ENCODE assay signal across 30 cellular contexts in the genomic region with DNA sequence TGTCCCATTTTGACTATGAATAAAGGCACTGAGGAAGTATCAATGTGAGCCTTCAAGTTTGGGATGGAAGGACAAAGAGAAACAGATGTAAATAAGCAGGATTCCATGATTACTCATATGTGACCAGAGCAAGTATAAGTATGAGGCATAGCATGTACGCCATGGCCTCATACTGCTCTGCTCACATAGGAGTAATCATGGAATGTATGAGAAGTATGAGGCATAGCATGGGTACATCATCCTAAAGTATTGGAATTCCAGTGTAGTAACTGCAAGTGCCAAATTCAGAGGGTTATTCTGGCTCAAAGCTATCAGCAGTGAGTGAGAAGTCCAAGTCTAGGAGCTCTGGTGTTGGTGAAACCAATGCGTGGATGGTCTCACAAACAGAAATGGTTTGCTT.
"Had no signal": no experiment of that assay in that cellular context is flagged by ENCODE, and none has a peak within 500 bp of the region (broad histone marks: within the 10 kb centered on the region; RNA-seq: fewer than 3 reads in every experiment).

No MANE protein-coding gene starts in this region.

- H3K36me3 Mint-ChIP-seq: naive thymus-derived CD4-positive, alpha-beta T cell; natural killer cell; neural progenitor cell; stimulated activated memory B cell treated with anti-CD40 and anti-IgM and Interleukin-4, amounts not matched to agents 10 μg/mL and 1 μg/mL and 100 μg/mL, for 72 hours; type B pancreatic cell had no signal

- H3K27me3 Mint-ChIP-seq: progenitor cell of endocrine pancreas; stimulated activated memory B cell treated with anti-CD40 and anti-IgM and Interleukin-4, amounts not matched to agents 10 μg/mL and 1 μg/mL and 100 μg/mL, for 72 hours; stimulated activated naive CD8-positive, alpha-beta T cell treated with anti-CD3 and anti-CD28 coated beads, Interleukin-15, amount 100 ng/mL, for 72 hours had no signal

- ATAC-seq: naive thymus-derived CD4-positive, alpha-beta T cell; natural killer cell; psoas muscle; right cardiac atrium; sciatic nerve; stimulated activated memory B cell treated with anti-CD40 and anti-IgM and Interleukin-4, amounts not matched to agents 10 μg/mL and 1 μg/mL and 100 μg/mL, for 72 hours; stimulated activated naive CD8-positive, alpha-beta T cell treated with anti-CD3 and anti-CD28 coated beads, Interleukin-15, amount 100 ng/mL, for 72 hours; stimulated activated naive CD8-positive, alpha-beta T cell treated with anti-CD3 and anti-CD28 coated beads, Interleukin-15, Interleukin-2, amounts not matched to agents 100 U/mL and 50 U/mL, for 24 hours; upper lobe of right lung had no signal

- H3K36me3 ChIP-seq: neural progenitor cell, ovary, spleen, thoracic aorta, thyroid gland, tibial nerve, upper lobe of right lung, uterus had no signal

- H3K9me3 Mint-ChIP-seq: nephron; neural progenitor cell; stimulated activated memory B cell treated with anti-CD40 and anti-IgM and Interleukin-4, amounts not matched to agents 10 μg/mL and 1 μg/mL and 100 μg/mL, for 72 hours; stimulated activated naive CD8-positive, alpha-beta T cell treated with anti-CD3 and anti-CD28 coated beads, Interleukin-15, amount 100 ng/mL, for 72 hours; type B pancreatic cell had no signal

- H3K4me2 ChIP-seq: neural progenitor cell, smooth muscle cell had no signal

- H3K79me2 ChIP-seq: parathyroid adenoma had no signal

- H3K27ac Mint-ChIP-seq: naive thymus-derived CD4-positive, alpha-beta T cell; natural killer cell; nephron; neural progenitor cell; progenitor cell of endocrine pancreas; stimulated activated memory B cell treated with anti-CD40 and anti-IgM and Interleukin-4, amounts not matched to agents 10 μg/mL and 1 μg/mL and 100 μg/mL, for 72 hours; stimulated activated naive CD8-positive, alpha-beta T cell treated with anti-CD3 and anti-CD28 coated beads, Interleukin-15, amount 100 ng/mL, for 72 hours; type B pancreatic cell had no signal

- H3K27ac ChIP-seq: neural progenitor cell, ovary, parathyroid adenoma, psoas muscle, skin epidermis, spleen, thoracic aorta, thyroid gland, tibial nerve, upper lobe of right lung, uterus had no signal

- DNase-seq: naive thymus-derived CD4-positive, alpha-beta T cell; natural killer cell; occipital lobe; ovary; posterior cingulate gyrus; psoas muscle; right cardiac atrium; spleen; stimulated activated CD4-positive, alpha-beta T cell treated with anti-CD3 and anti-CD28 coated beads, Interleukin-12 subunit alpha, Interleukin-12 subunit beta, amount 100 ng/mL, for 4 hours; stimulated activated CD4-positive, alpha-beta T cell treated with anti-CD3 and anti-CD28 coated beads, Interleukin-1b, Interleukin-23, amount 100 ng/mL, for 48 hours; stimulated activated CD4-positive, alpha-beta T cell treated with anti-CD3 and anti-CD28 coated beads, Interleukin-4, amount 100 ng/mL, for 1 hour; stimulated activated CD4-positive, alpha-beta T cell treated with anti-CD3 and anti-CD28 coated beads, Interleukin-4, amount 100 ng/mL, for 4 hours; stimulated activated CD8-positive, alpha-beta memory T cell treated with anti-CD3 and anti-CD28 coated beads, Interleukin-4, amount 100 ng/mL, for 48 hours; stimulated activated naive CD4-positive, alpha-beta T cell; stimulated activated naive CD8-positive, alpha-beta T cell treated with anti-CD3 and anti-CD28 coated beads, Interleukin-15, amount 100 ng/mL, for 72 hours; stimulated activated naive CD8-positive, alpha-beta T cell treated with anti-CD3 and anti-CD28 coated beads, Interleukin-15, Interleukin-2, amounts not matched to agents 100 U/mL and 50 U/mL, for 24 hours; thyroid gland; upper lobe of right lung; uterus had no signal

- H3K9me3 ChIP-seq: ovary, psoas muscle, spleen, thoracic aorta, thyroid gland, tibial nerve, upper lobe of right lung, uterus had no signal

- H3K27me3 ChIP-seq: neural progenitor cell, ovary, spleen, thyroid gland, tibial nerve, upper lobe of right lung, uterus had no signal

- H3K4me3 Mint-ChIP-seq: naive thymus-derived CD4-positive, alpha-beta T cell; natural killer cell; nephron; neural progenitor cell; stimulated activated memory B cell treated with anti-CD40 and anti-IgM and Interleukin-4, amounts not matched to agents 10 μg/mL and 1 μg/mL and 100 μg/mL, for 72 hours; stimulated activated naive CD8-positive, alpha-beta T cell treated with anti-CD3 and anti-CD28 coated beads, Interleukin-15, amount 100 ng/mL, for 72 hours; type B pancreatic cell had no signal

- H3K4me1 Mint-ChIP-seq: naive thymus-derived CD4-positive, alpha-beta T cell; natural killer cell; neural progenitor cell; stimulated activated memory B cell treated with anti-CD40 and anti-IgM and Interleukin-4, amounts not matched to agents 10 μg/mL and 1 μg/mL and 100 μg/mL, for 72 hours; stimulated activated naive CD8-positive, alpha-beta T cell treated with anti-CD3 and anti-CD28 coated beads, Interleukin-15, amount 100 ng/mL, for 72 hours had no signal

- H3K4me1 ChIP-seq: neural progenitor cell, parathyroid adenoma, psoas muscle, spleen, tibial nerve, upper lobe of right lung, uterus had no signal

- H3K9ac ChIP-seq: neural progenitor cell, parathyroid adenoma had no signal

- H3K4me3 ChIP-seq: neural progenitor cell, ovary, psoas muscle, skin epidermis, smooth muscle cell, spleen, thoracic aorta, thyroid gland, tibial nerve, upper lobe of right lung, uterus had no signal
